In genomic region chr3:101381809-101382208, GRCh38 we compare ENCODE assay signal across 8 cellular contexts.
DNase-seq lines count a peak whose midpoint lies in the region; TF ChIP-seq lines count a peak whose summit lies in the region.

No MANE protein-coding gene starts in this region.

- no peak for TF ChIP-seq CTCF in endothelial cell (IDR thresholded peaks at IDR 0.05; ENCODE audit: unreplicated experiment)

- no peaks in the 10 kb centered on the region for H3K27me3 ChIP-seq in adipocyte (replicated peaks; ENCODE audit: control insufficient read depth, insufficient read depth, low read length)

- DNase-seq in activated naive CD4-positive, alpha-beta T cell treated with anti-CD3 and anti-CD28 coated beads, Interleukin-2, amount 50 U/mL, for 16 hours = no peak
- peak; percentile 50 for DNase-seq in NCI-H146 (lab: John Stamatoyannopoulos, UW)
- peak; percentile 67 for DNase-seq in adipocyte (ENCODE audit: low read depth)
- DNase-seq in iris pigment epithelial cell (ENCODE audit: low read depth) = peak; percentile 62
- DNase-seq in germinal center (ENCODE audit: low spot score) = no peak
- no peak for DNase-seq in T-helper 9 cell
- no peak for DNase-seq in endothelial cell (ENCODE audit: low spot score)

- no peak overlapping the region for H3K4me3 Mint-ChIP-seq in activated naive CD4-positive, alpha-beta T cell treated with anti-CD3 and anti-CD28 coated beads, Interleukin-2, amount 50 U/mL, for 24 hours
- no peak overlapping the region for H3K4me3 Mint-ChIP-seq in endothelial cell (ENCODE audit: unreplicated experiment)

- H3K4me1 Mint-ChIP-seq in activated naive CD4-positive, alpha-beta T cell treated with anti-CD3 and anti-CD28 coated beads, Interleukin-2, amount 50 U/mL, for 24 hours = peaks cover 67% of the 10 kb centered on the region
- H3K4me1 Mint-ChIP-seq in endothelial cell (ENCODE audit: unreplicated experiment) = peaks cover 17% of the 10 kb centered on the region

- H3K27ac Mint-ChIP-seq in activated naive CD4-positive, alpha-beta T cell treated with anti-CD3 and anti-CD28 coated beads, Interleukin-2, amount 50 U/mL, for 24 hours = peak overlapping the region; percentile 85
- no peak overlapping the region for H3K27ac Mint-ChIP-seq in endothelial cell (ENCODE audit: unreplicated experiment)

- H3K9me3 ChIP-seq in adipocyte (ENCODE audit: control insufficient read depth, low read length) = peaks cover 20% of the 10 kb centered on the region

- H3K4me3 ChIP-seq in adipocyte (ENCODE audit: low read length) = no peak overlapping the region

- no peak overlapping the region for H3K9ac ChIP-seq in adipocyte (ENCODE audit: low read length)

- H3K4me1 ChIP-seq in adipocyte (ENCODE audit: control insufficient read depth, insufficient read depth, low read length) = no peaks in the 10 kb centered on the region

- H3K9me3 Mint-ChIP-seq in activated naive CD4-positive, alpha-beta T cell treated with anti-CD3 and anti-CD28 coated beads, Interleukin-2, amount 50 U/mL, for 24 hours = no peaks in the 10 kb centered on the region
- no peaks in the 10 kb centered on the region for H3K9me3 Mint-ChIP-seq in endothelial cell (ENCODE audit: unreplicated experiment)

- H3K36me3 Mint-ChIP-seq in activated naive CD4-positive, alpha-beta T cell treated with anti-CD3 and anti-CD28 coated beads, Interleukin-2, amount 50 U/mL, for 24 hours = peaks cover 5% of the 10 kb centered on the region
- peaks cover 12% of the 10 kb centered on the region for H3K36me3 Mint-ChIP-seq in endothelial cell (ENCODE audit: low read depth, unreplicated experiment)

- no peaks in the 10 kb centered on the region for H3K36me3 ChIP-seq in adipocyte (ENCODE audit: control insufficient read depth, insufficient read depth, low read length, severe bottlenecking)

- H3K27me3 Mint-ChIP-seq in activated naive CD4-positive, alpha-beta T cell treated with anti-CD3 and anti-CD28 coated beads, Interleukin-2, amount 50 U/mL, for 24 hours = no peaks in the 10 kb centered on the region
- H3K27me3 Mint-ChIP-seq in endothelial cell (ENCODE audit: unreplicated experiment) = peaks cover 7% of the 10 kb centered on the region

Comparison
In these comparisons a context has a peak if more than half of its experiments do, and no peak if none do; other contexts are left out.
1. DNase-seq: peak in NCI-H146 (single experiment), adipocyte (single experiment) and iris pigment epithelial cell (single experiment); none in activated naive CD4-positive, alpha-beta T cell treated with anti-CD3 and anti-CD28 coated beads, Interleukin-2, amount 50 U/mL, for 16 hours (single experiment), germinal center (single experiment), T-helper 9 cell (single experiment) and endothelial cell (single experiment).